Comparison of ENCODE assay signal across 1 cellular context in genomic region chr20:40993794-40994540, GRCh38.
TF ChIP-seq lines count a peak whose summit lies in the region.

No MANE protein-coding gene starts in this region.

TF ChIP-seq in IMR-90, 13 proteins besides CTCF, POLR2A, EP300 and RAD21 (continued from another document):
- TF ChIP-seq MAFK (IDR thresholded peaks at IDR 0.05; ENCODE audit: low read depth, low read length) (no peak), RFX5 (IDR thresholded peaks at IDR 0.05; ENCODE audit: low read depth, low read length) (no peak)
